Comparison of ENCODE assay signal across 24 cellular contexts in the genomic region with DNA sequence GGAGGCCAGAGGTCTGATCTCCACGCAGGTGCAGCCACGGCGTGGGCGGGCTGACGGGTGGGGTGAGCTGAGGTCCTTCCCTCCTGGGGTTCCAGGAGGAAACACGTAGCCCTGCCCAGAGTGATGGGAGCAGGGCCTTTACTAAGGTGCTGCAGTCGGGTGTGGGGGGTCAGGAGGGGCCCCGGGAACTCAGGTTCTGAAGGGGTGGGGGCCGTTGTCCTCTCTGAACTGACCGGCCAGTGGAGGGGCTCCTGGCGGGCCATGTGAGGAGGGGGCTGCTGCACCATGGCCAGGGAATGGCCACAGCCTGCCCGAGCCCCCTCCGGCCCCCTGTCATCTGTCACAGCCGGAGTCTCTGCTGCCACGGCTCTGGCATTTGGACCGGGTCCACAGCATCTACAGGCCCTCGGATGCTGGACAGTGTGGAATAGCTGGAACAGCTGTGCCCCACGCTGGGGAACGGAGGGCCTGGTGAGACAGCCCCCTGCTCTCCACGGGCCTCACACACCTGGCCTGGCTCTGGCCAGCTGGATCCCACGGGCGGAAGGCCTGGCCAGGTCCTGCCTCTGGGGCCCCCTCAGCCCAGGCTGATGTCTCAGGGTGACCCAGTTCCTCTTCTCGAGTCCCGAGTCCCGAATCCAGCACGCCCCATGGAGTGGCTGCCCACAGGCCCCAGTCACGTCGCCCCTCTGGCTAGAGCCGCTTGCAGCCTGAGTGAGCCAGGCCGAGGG.
"Had no signal": no experiment of that assay in that cellular context is flagged by ENCODE, and none has a peak within 500 bp of the region (broad histone marks: within the 10 kb centered on the region; RNA-seq: fewer than 3 reads in every experiment).

No MANE protein-coding gene starts in this region.

- ATAC-seq: activated naive CD4-positive, alpha-beta T cell treated with anti-CD3 and anti-CD28 coated beads, Interleukin-2, amount 50 U/mL, for 72 hours; activated T-cell treated with anti-CD3 and anti-CD28 coated beads, Interleukin-2, amount 50 U/mL, for 72 hours; gastrocnemius medialis; left colon; mucosa of descending colon; stimulated activated memory B cell treated with anti-CD40 and anti-IgM and Interleukin-4, amounts not matched to agents 10 μg/mL and 1 μg/mL and 100 μg/mL, for 72 hours had no signal

- H3K36me3 ChIP-seq: esophagus squamous epithelium, gastrocnemius medialis, sigmoid colon, transverse colon, uterus had no signal

- FAIRE-seq: astrocyte, colon had no signal

- H3K4me3 ChIP-seq: dorsolateral prefrontal cortex, esophagus squamous epithelium, gastrocnemius medialis, mucosa of descending colon, sigmoid colon, smooth muscle cell, transverse colon, uterus had no signal

- H3K4me1 ChIP-seq: esophagus squamous epithelium, sigmoid colon, transverse colon, uterus had no signal

- H3K4me2 ChIP-seq: smooth muscle cell had no signal

- H3K27ac ChIP-seq: dorsolateral prefrontal cortex, esophagus squamous epithelium, gastrocnemius medialis, sigmoid colon, transverse colon, uterus had no signal

- H3K27me3 ChIP-seq: dorsolateral prefrontal cortex, gastrocnemius medialis, sigmoid colon, transverse colon, uterus had no signal

- H3K9me3 ChIP-seq: esophagus squamous epithelium, gastrocnemius medialis, mucosa of descending colon, sigmoid colon, transverse colon, uterus had no signal

- DNase-seq: activated B cell treated with CpG ODN at 0.5 μM for 24 hours; activated CD4-positive, alpha-beta T cell treated with anti-CD3 and anti-CD28 coated beads for 4 hours; activated CD4-positive, alpha-beta T cell treated with anti-CD3 and anti-CD28 coated beads, Interleukin-2, amount 50 U/mL, for 48 hours; activated T-cell treated with anti-CD3 and anti-CD28 coated beads, Interleukin-2, amount 50 U/mL, for 72 hours; dorsolateral prefrontal cortex; esophagus squamous epithelium; gastrocnemius medialis; hippocampal formation; islet precursor cell; left colon; mesendoderm; mucosa of descending colon; nephron progenitor cell; nucleus accumbens; sigmoid colon; stimulated activated CD4-positive, alpha-beta T cell treated with anti-CD3 and anti-CD28 coated beads, Interleukin-15, amount 100 ng/mL, for 24 hours; T1000; transverse colon; uterus had no signal
